8 cellular contexts compared by ENCODE assay signal in genomic region chr3:12947504-12948369, GRCh38.
A peak's percentile ranks its signal among the peaks of the same experiment; 100 is the strongest.
DNase-seq lines count a peak whose midpoint lies in the region; ATAC-seq, FAIRE-seq and TF ChIP-seq lines count a peak whose summit lies in the region.

No MANE protein-coding gene starts in this region.

- H2AFZ ChIP-seq in H1 (ENCODE audit: low read length): no peak overlapping the region

- no peaks in the 10 kb centered on the region for H3K9me3 Mint-ChIP-seq in osteocyte (ENCODE audit: unreplicated experiment)

- H3K27me3 ChIP-seq in H1 (replicated peaks in 1 of 4; ENCODE audit: control insufficient read depth in 3 of 4, extremely low read depth in 1 of 4, insufficient read depth in 3 of 4, low read length in 3 of 4): no peaks in the 10 kb centered on the region
- H3K27me3 ChIP-seq in HAP-1 (ENCODE audit: low read depth): no peaks in the 10 kb centered on the region

- POLR2A ChIA-PET in H1 (lab: Charles Lee; ENCODE audit: partially characterized antibody): interaction anchor here (0.7 to 1.0 kb wide), 2 partner anchors 12 to 82 kb away, joined by 3 to 4 read pairs; no protein-coding TSS in a partner anchor

- H3K4ac ChIP-seq in H1 (replicated peaks; ENCODE audit: insufficient read length, low read depth, low read length): no peak overlapping the region

- no peak overlapping the region for H4K5ac ChIP-seq in H1 (ENCODE audit: insufficient read length, low read depth, low read length)

- peaks cover 15% of the 10 kb centered on the region for H3K79me1 ChIP-seq in H1 (ENCODE audit: low read depth, low read length)

- no peak for TF ChIP-seq POLR2A in H1 (IDR thresholded peaks at IDR 0.05; ENCODE audit: control extremely low read depth in 1 of 2, low read depth in 2 of 2, low read length in 2 of 2)

- no peak overlapping the region for H2BK15ac ChIP-seq in H1 (ENCODE audit: low read length)

- H4K91ac ChIP-seq in H1 (replicated peaks; ENCODE audit: insufficient read length, low read length): no peak overlapping the region

- H3K9me3 ChIP-seq in H1 (ENCODE audit: insufficient read depth in 2 of 2, low read depth in 1 of 2, low read length in 1 of 2): no peaks in the 10 kb centered on the region
- H3K9me3 ChIP-seq in HAP-1: no peaks in the 10 kb centered on the region

- H3K23ac ChIP-seq in H1 (ENCODE audit: insufficient read length): no peak overlapping the region

- peak in 2 of 3 experiments; percentile 38 to 64; a peak in 3 of 4 replicates for TF ChIP-seq CTCF in H1 (IDR thresholded peaks at IDR 0.05; ENCODE audit: control extremely low read depth in 1 of 3, insufficient read depth in 1 of 3, low read depth in 1 of 3, low read length in 3 of 3)
- TF ChIP-seq CTCF in osteocyte (IDR thresholded peaks at IDR 0.05): no peak

- H3K27ac ChIP-seq in H1 (ENCODE audit: low read depth, low read length): no peak overlapping the region

- H2BK20ac ChIP-seq in H1 (ENCODE audit: low read length): no peak overlapping the region

- H3K56ac ChIP-seq in H1 (replicated peaks; ENCODE audit: insufficient read length, low read depth, low read length): no peak overlapping the region

- in situ Hi-C loops in HAP-1 (cut with MboI; ENCODE audit: low sequenced_read_pairs): no loop called here

- H2AK5ac ChIP-seq in H1 (ENCODE audit: low read depth, low read length): no peak overlapping the region

- CTCF ChIA-PET in H1 (lab: Charles Lee; ENCODE audit: partially characterized antibody): interaction anchor here (0.6 to 6.2 kb wide), 21 partner anchors 10 to 230 kb away, joined by 3 to 52 read pairs (median 5); no protein-coding TSS in a partner anchor

- H3K18ac ChIP-seq in H1 (ENCODE audit: extremely low read depth, low read length): no peak overlapping the region

- H3K79me2 ChIP-seq in H1 (ENCODE audit: control insufficient read depth in 1 of 2, insufficient read depth in 2 of 2, low read length in 2 of 2): peaks cover 0 to 3% of the 10 kb centered on the region in 2 experiments; a peak in 1 of 4 replicates

- H2BK5ac ChIP-seq in H1 (ENCODE audit: low read depth, low read length): no peak overlapping the region

- H3K4me3 ChIP-seq in H1 (ENCODE audit: extremely low read depth in 1 of 4, insufficient read depth in 2 of 4, low read depth in 3 of 4, low read length in 4 of 4) (no peak overlapping the region), HAP-1 (no peak overlapping the region)

- peaks cover 63% of the 10 kb centered on the region for H3K4me1 Mint-ChIP-seq in osteocyte (ENCODE audit: unreplicated experiment)

- no peak for ATAC-seq in GM21447 (IDR thresholded peaks at IDR 0.05; ENCODE audit: unreplicated experiment)

- H3K36me3 Mint-ChIP-seq in osteocyte (ENCODE audit: unreplicated experiment): no peaks in the 10 kb centered on the region

- no peak overlapping the region for H3K4me3 Mint-ChIP-seq in osteocyte (ENCODE audit: unreplicated experiment)

- WGBS in H1 (ENCODE audit: extremely low coverage in 1 of 2, insufficient coverage in 1 of 2, insufficient read length in 1 of 2, insufficient replicate concordance in 2 of 2, low coverage in 1 of 2, low lambda C conversion rate in 2 of 2, missing lambda C conversion rate in 1 of 2), 2 experiments: 90% methylated on average over 7 of the region's 7 CpGs; no CpG with 5 or more reads in 1 of the 2 experiments

- peak; percentile 11 to 30; a peak in 3 of 4 replicates for TF ChIP-seq RAD21 in H1 (IDR thresholded peaks at IDR 0.05 in 1 of 2, conservative IDR thresholded peaks at IDR 0.05 in 1 of 2; ENCODE audit: low read depth in 2 of 2, low read length in 2 of 2)

- no peak overlapping the region for H3K14ac ChIP-seq in H1 (ENCODE audit: insufficient read length)

- no peak for FAIRE-seq in H1 (lab: Jason Lieb, UNC)

- H3K23me2 ChIP-seq in H1 (ENCODE audit: low read depth, low read length): no peaks in the 10 kb centered on the region

- no peak for TF ChIP-seq EP300 in H1 (IDR thresholded peaks at IDR 0.05; ENCODE audit: borderline replicate concordance in 1 of 2, low read depth in 2 of 2, low read length in 2 of 2)

- no peak overlapping the region for H3K9ac ChIP-seq in H1 (replicated peaks in 1 of 4; ENCODE audit: extremely low read depth in 1 of 4, low read depth in 3 of 4, low read length in 3 of 4)

- H4K8ac ChIP-seq in H1 (ENCODE audit: extremely low read depth, insufficient read depth, low read length): no peak overlapping the region

- peaks cover 15 to 22% of the 10 kb centered on the region in 2 experiments for H4K20me1 ChIP-seq in H1 (replicated peaks in 1 of 2; ENCODE audit: control insufficient read depth in 1 of 2, insufficient read depth in 2 of 2, low read length in 2 of 2)

- no peak overlapping the region for H3K4me2 ChIP-seq in H1 (ENCODE audit: insufficient read depth in 1 of 2, low read depth in 2 of 2, low read length in 2 of 2)

- H3K27ac Mint-ChIP-seq in osteocyte (ENCODE audit: unreplicated experiment): peak overlapping the region; percentile 8

- DNase-seq in EL (peak; percentile 77), NCI-H226 (peak; percentile 45), H1 (ENCODE audit: low read depth in 1 of 2, low spot score in 2 of 2) (no peak), osteocyte (ENCODE audit: extremely low spot score, unreplicated experiment) (no peak), activated T-cell treated with anti-CD3 and anti-CD28 coated beads for 4 hours (no peak), HAP-1 (ENCODE audit: low spot score in 2 of 2) (no peak)
- no peak for DNase-seq in stimulated activated CD4-positive, alpha-beta T cell treated with anti-CD3 and anti-CD28 coated beads, Interleukin-2, amount 100 ng/mL, for 48 hours

- peaks cover 0 to 9% (median 6%) of the 10 kb centered on the region in 4 experiments; a peak in 6 of 7 replicates for H3K4me1 ChIP-seq in H1 (replicated peaks in 1 of 4; ENCODE audit: control insufficient read depth in 3 of 4, insufficient read depth in 4 of 4, low read length in 3 of 4)
- H3K4me1 ChIP-seq in HAP-1: no peaks in the 10 kb centered on the region

- H2BK120ac ChIP-seq in H1 (replicated peaks; ENCODE audit: low read depth, low read length): no peak overlapping the region

- no peak overlapping the region for H2BK12ac ChIP-seq in H1 (ENCODE audit: low read depth, low read length)

- H3K27me3 Mint-ChIP-seq in osteocyte (ENCODE audit: unreplicated experiment): no peaks in the 10 kb centered on the region

- H3K36me3 ChIP-seq in H1 (ENCODE audit: control insufficient read depth in 2 of 4, insufficient read depth in 4 of 4, low read length in 3 of 4) (no peaks in the 10 kb centered on the region), HAP-1 (replicated peaks) (no peaks in the 10 kb centered on the region)

TF ChIP-seq in H1, 55 proteins besides CTCF, POLR2A, EP300 and RAD21:
- TF ChIP-seq FOSL1 (IDR thresholded peaks at IDR 0.05; ENCODE audit: insufficient read depth, low read depth, low read length) (no peak), ATF3 (IDR thresholded peaks at IDR 0.05; ENCODE audit: insufficient read depth, low read depth, low read length) (no peak), MAX (IDR thresholded peaks at IDR 0.05) (no peak), KDM4A (IDR thresholded peaks at IDR 0.05; ENCODE audit: low read depth, low read length, severe bottlenecking) (no peak), USF2 (IDR thresholded peaks at IDR 0.05; ENCODE audit: low read length) (no peak), NRF1 (IDR thresholded peaks at IDR 0.05; ENCODE audit: low read depth, low read length) (no peak), PHF8 (conservative IDR thresholded peaks at IDR 0.05; ENCODE audit: low read depth, low read length) (no peak), SIRT6 (IDR thresholded peaks at IDR 0.05; ENCODE audit: low read length) (no peak), SP1 (IDR thresholded peaks at IDR 0.05; ENCODE audit: low read depth, low read length) (no peak), RNF2 (IDR thresholded peaks at IDR 0.05; ENCODE audit: borderline replicate concordance, low read depth, low read length, missing control alignments, poor library complexity, severe bottlenecking) (no peak), TEAD4 (IDR thresholded peaks at IDR 0.05; ENCODE audit: low read depth, low read length) (no peak), BCL11A (IDR thresholded peaks at IDR 0.05; ENCODE audit: low read depth in 2 of 2, low read length in 2 of 2) (no peak), EZH2 (IDR thresholded peaks at IDR 0.05; ENCODE audit: low read depth, low read length, severe bottlenecking) (no peak), BACH1 (IDR thresholded peaks at IDR 0.05; ENCODE audit: low read length) (no peak), SP4 (IDR thresholded peaks at IDR 0.05; ENCODE audit: low read length) (no peak), SRF (IDR thresholded peaks at IDR 0.05; ENCODE audit: low read depth, low read length) (no peak)
TF ChIP-seq in H1: peak in this region for 0.

Comparison
In these comparisons a context has a peak if more than half of its experiments do, and no peak if none do; other contexts are left out.
1. DNase-seq: peak in EL (single experiment) and NCI-H226 (single experiment); none in H1 (0 of 2), osteocyte (single experiment), stimulated activated CD4-positive, alpha-beta T cell treated with anti-CD3 and anti-CD28 coated beads, Interleukin-2, amount 100 ng/mL, for 48 hours (0 of 2), activated T-cell treated with anti-CD3 and anti-CD28 coated beads for 4 hours (single experiment) and HAP-1 (0 of 2).